In genomic region chr6:106789436-106790145, GRCh38 we compare ENCODE assay signal across 35 cellular contexts.
DNase-seq lines count a peak whose midpoint lies in the region; ATAC-seq, FAIRE-seq and TF ChIP-seq lines count a peak whose summit lies in the region.
"Had no signal": no experiment of that assay in that cellular context is flagged by ENCODE, and none has a peak within 500 bp of the region (broad histone marks: within the 10 kb centered on the region; RNA-seq: fewer than 3 reads in every experiment).

No MANE protein-coding gene starts in this region.

- H3K9me3 ChIP-seq in HepG2 (ENCODE audit: low read length) (no peaks in the 10 kb centered on the region), right lobe of liver (no peaks in the 10 kb centered on the region)
- H3K9me3 ChIP-seq: adrenal gland, gastroesophageal sphincter, neutrophil had no signal

- no peaks in the 10 kb centered on the region for H3K9me3 Mint-ChIP-seq in naive B cell
- H3K9me3 Mint-ChIP-seq: activated CD4-positive, alpha-beta memory T cell treated with anti-CD3 and anti-CD28 coated beads, Interleukin-2, amount 10 ng/mL, durations not matched to agents 7 days and 5 days; activated naive CD4-positive, alpha-beta T cell treated with anti-CD3 and anti-CD28 coated beads for 36 hours; brain; stimulated activated effector memory CD8-positive, alpha-beta T cell treated with anti-CD3 and anti-CD28 coated beads, Interleukin-12 subunit alpha, Interleukin-12 subunit beta, amount 100 ng/mL, for 72 hours had no signal

- 88% methylated on average over 3 of the region's 3 CpGs for WGBS in HepG2 (ENCODE audit: low lambda C conversion rate)
- WGBS in right lobe of liver (ENCODE audit: insufficient coverage, low coverage, low lambda C conversion rate, missing lambda C conversion rate), result 71% methylated on average over 3 of the region's 3 CpGs

- no peak overlapping the region for H3K4me2 ChIP-seq in HepG2 (ENCODE audit: low read depth, low read length)
- H3K4me2 ChIP-seq: hepatocyte had no signal

- no peaks in the 10 kb centered on the region for H3K27me3 Mint-ChIP-seq in naive B cell
- H3K27me3 Mint-ChIP-seq: type B pancreatic cell had no signal

- intact Hi-C loops in HepG2 (cut with micrococcal nuclease; ENCODE audit: unreplicated experiment) (loop anchor here (5.0 to 10.0 kb wide), 2 partner anchors 37 to 155 kb away; no protein-coding TSS in a partner anchor), right lobe of liver (cut with DNase I) (no loop called here), posterior vena cava (cut with DNase I) (no loop called here)

- no peaks in the 10 kb centered on the region for H3K36me3 Mint-ChIP-seq in naive B cell
- H3K36me3 Mint-ChIP-seq: brain; stimulated activated effector memory CD8-positive, alpha-beta T cell treated with anti-CD3 and anti-CD28 coated beads, Interleukin-12 subunit alpha, Interleukin-12 subunit beta, amount 100 ng/mL, for 72 hours; type B pancreatic cell had no signal

- H3K9ac ChIP-seq in HepG2 (ENCODE audit: insufficient read depth, low read depth, low read length), result no peak overlapping the region

- TF ChIP-seq POLR2A in HepG2 (IDR thresholded peaks at IDR 0.05; ENCODE audit: insufficient read depth in 1 of 2, low read depth in 2 of 2, low read length in 2 of 2), result no peak
- TF ChIP-seq POLR2A in right lobe of liver (IDR thresholded peaks at IDR 0.05), result no peak

- ATAC-seq in HepG2 (no peak), right lobe of liver (no peak), esophagus mucosa (peak; percentile 13), naive B cell (ENCODE audit: low read depth in 2 of 2) (no peak), GM21528 (IDR thresholded peaks at IDR 0.05; ENCODE audit: low FRiP score, unreplicated experiment) (no peak)
- ATAC-seq: gastroesophageal sphincter; SK-N-SH treated with all-trans-retinoic acid at 6 μM for 48 hours; stimulated activated effector memory CD8-positive, alpha-beta T cell treated with anti-CD3 and anti-CD28 coated beads, Interleukin-12 subunit alpha, Interleukin-12 subunit beta, amount 100 ng/mL, for 72 hours; T-helper 17 cell had no signal

- no peak overlapping the region for H3K4me3 ChIP-seq in HepG2 (replicated peaks in 1 of 3; ENCODE audit: insufficient read depth in 1 of 3, low read depth in 2 of 3, low read length in 3 of 3)
- no peak overlapping the region for H3K4me3 ChIP-seq in right lobe of liver
- H3K4me3 ChIP-seq: adrenal gland, gastroesophageal sphincter, hepatocyte had no signal

- TF ChIP-seq RAD21 in HepG2 (CRISPR knock-in tag; IDR thresholded peaks at IDR 0.05), result no peak

- H3K79me2 ChIP-seq in HepG2 (ENCODE audit: insufficient read depth, low read length), result no peaks in the 10 kb centered on the region

- peaks cover 98% of the 10 kb centered on the region for H3K4me1 ChIP-seq in HepG2 (ENCODE audit: insufficient read depth, low read length)
- H3K4me1 ChIP-seq in right lobe of liver, result peaks cover 0 to 12% (median 4%) of the 10 kb centered on the region in 4 donors
- H3K4me1 ChIP-seq: adrenal gland, gastroesophageal sphincter had no signal

- POLR2A ChIA-PET in HepG2 (lab: Yijun Ruan, JAX), result interaction anchor here (2.6 kb wide), 1 partner anchor 9 kb away, joined by 13 read pairs; no protein-coding TSS in a partner anchor

- H3K36me3 ChIP-seq in HepG2 (replicated peaks in 1 of 2; ENCODE audit: control insufficient read depth in 1 of 2, insufficient read depth in 2 of 2, low read length in 2 of 2) (no peaks in the 10 kb centered on the region), right lobe of liver (no peaks in the 10 kb centered on the region)
- H3K36me3 ChIP-seq: adrenal gland, gastroesophageal sphincter, neutrophil had no signal

- H3K27me3 ChIP-seq in HepG2 (ENCODE audit: control insufficient read depth in 1 of 2, insufficient read depth in 2 of 2, low read length in 2 of 2) (no peaks in the 10 kb centered on the region), right lobe of liver (no peaks in the 10 kb centered on the region)
- H3K27me3 ChIP-seq: adrenal gland, gastroesophageal sphincter, hepatocyte, neutrophil had no signal

- in situ Hi-C loops in HepG2 (cut with HindIII; ENCODE audit: extremely low pct_ligation_motif_present, low pct_unique_long_range_greater_than_20kb), result no loop called here

- peaks cover 27 to 39% (median 33%) of the 10 kb centered on the region in 3 donors for H3K4me1 Mint-ChIP-seq in naive B cell
- H3K4me1 Mint-ChIP-seq: activated CD4-positive, alpha-beta memory T cell treated with anti-CD3 and anti-CD28 coated beads, Interleukin-2, amount 10 ng/mL, durations not matched to agents 7 days and 5 days; brain; stimulated activated effector memory CD8-positive, alpha-beta T cell treated with anti-CD3 and anti-CD28 coated beads, Interleukin-12 subunit alpha, Interleukin-12 subunit beta, amount 100 ng/mL, for 72 hours had no signal

- CTCF ChIA-PET in HepG2 (lab: Yijun Ruan, JAX; ENCODE audit: low intra/inter-chr PET ratio, low total read pairs), result no interaction called here

- DNase-seq in HepG2 (ENCODE audit: low spot score) (no peak), right lobe of liver (no peak), naive B cell (no peak), posterior vena cava (ENCODE audit: low spot score) (no peak), NCI-H1436 treated with DMSO at 0.1 percent for 48 hours (lab: John Stamatoyannopoulos, UW) (no peak), NCI-H2081 (lab: John Stamatoyannopoulos, UW) (no peak)
- DNase-seq: 8988T; activated CD4-positive, alpha-beta memory T cell treated with anti-CD3 and anti-CD28 coated beads, Interleukin-2, amount 10 ng/mL, durations not matched to agents 7 days and 5 days; activated CD4-positive, CD25-positive, alpha-beta regulatory T cell treated with anti-CD3 and anti-CD28 coated beads, Interleukin-2, amount 50 U/mL, for 72 hours; activated CD8-positive, alpha-beta memory T cell treated with anti-CD3 and anti-CD28 coated beads, Interleukin-2, amount 50 U/mL, for 4 hours; activated naive CD4-positive, alpha-beta T cell treated with anti-CD3 and anti-CD28 coated beads for 36 hours; adrenal gland; cerebellar nuclear complex; KBM-7; left colon; MM.1S; NCI-H2029 treated with DMSO at 0.1 percent for 48 hours; NCI-H2227 treated with DMSO at 0.1 percent for 48 hours; NCI-H69; Right ventricle myocardium superior; stimulated activated CD4-positive, alpha-beta T cell treated with anti-CD3 and anti-CD28 coated beads, Interleukin-15, amount 100 ng/mL, for 24 hours; substantia nigra; T-helper 17 cell had no signal

- H4K20me1 ChIP-seq in HepG2 (ENCODE audit: insufficient read depth, low read length), result no peaks in the 10 kb centered on the region

- TF ChIP-seq EP300 in HepG2 (IDR thresholded peaks at IDR 0.05; ENCODE audit: low read depth in 2 of 2, low read length in 2 of 2), result no peak
- no peak for TF ChIP-seq EP300 in HepG2 (CRISPR knock-in tag; IDR thresholded peaks at IDR 0.05; ENCODE audit: borderline replicate concordance)

- no TSS peak for BruUV-seq in HepG2 (replicated peaks; lab: Mats Ljungman, UMichigan)

- H2AFZ ChIP-seq in HepG2 (ENCODE audit: low read length), result peak overlapping the region; percentile 50
- H2AFZ ChIP-seq: hepatocyte had no signal

- H3K27ac ChIP-seq in HepG2 (ENCODE audit: extremely low read length, insufficient read depth, low read length) (no peak overlapping the region), right lobe of liver (peak overlapping the region in 1 of 3 donors; percentile 99)
- H3K27ac ChIP-seq: adrenal gland, gastroesophageal sphincter, hepatocyte, neutrophil had no signal

- peak overlapping the region in 4 of 6 donors; percentile 18 to 86 (median 74) for H3K27ac Mint-ChIP-seq in naive B cell
- H3K27ac Mint-ChIP-seq: activated CD4-positive, alpha-beta memory T cell treated with anti-CD3 and anti-CD28 coated beads, Interleukin-2, amount 10 ng/mL, durations not matched to agents 7 days and 5 days; activated naive CD4-positive, alpha-beta T cell treated with anti-CD3 and anti-CD28 coated beads for 36 hours; brain; stimulated activated effector memory CD8-positive, alpha-beta T cell treated with anti-CD3 and anti-CD28 coated beads, Interleukin-12 subunit alpha, Interleukin-12 subunit beta, amount 100 ng/mL, for 72 hours; T-helper 17 cell; type B pancreatic cell had no signal

- no peak for FAIRE-seq in HepG2 (lab: Jason Lieb, UNC)
- FAIRE-seq: GM18507, GM19239, TTC549 had no signal

- H3K4me3 Mint-ChIP-seq in naive B cell, result peak overlapping the region in 3 of 8 donors; percentile 22 to 66 (median 61)
- H3K4me3 Mint-ChIP-seq: activated CD4-positive, alpha-beta memory T cell treated with anti-CD3 and anti-CD28 coated beads, Interleukin-2, amount 10 ng/mL, durations not matched to agents 7 days and 5 days; activated naive CD4-positive, alpha-beta T cell treated with anti-CD3 and anti-CD28 coated beads for 36 hours; brain; stimulated activated effector memory CD8-positive, alpha-beta T cell treated with anti-CD3 and anti-CD28 coated beads, Interleukin-12 subunit alpha, Interleukin-12 subunit beta, amount 100 ng/mL, for 72 hours; T-helper 17 cell; type B pancreatic cell had no signal

- TF ChIP-seq CTCF in HepG2 (CRISPR knock-in tag; IDR thresholded peaks at IDR 0.05), result no peak
- no peak for TF ChIP-seq CTCF in right lobe of liver (IDR thresholded peaks at IDR 0.05)

TF ChIP-seq in HepG2, 621 proteins besides CTCF, POLR2A, EP300 and RAD21:
- TF ChIP-seq TARDBP (CRISPR knock-in tag; IDR thresholded peaks at IDR 0.05), result no peak
- TF ChIP-seq ZFY (CRISPR knock-in tag; IDR thresholded peaks at IDR 0.05), result no peak
